ENCODE assay signal across 8 cellular contexts in the genomic region with DNA sequence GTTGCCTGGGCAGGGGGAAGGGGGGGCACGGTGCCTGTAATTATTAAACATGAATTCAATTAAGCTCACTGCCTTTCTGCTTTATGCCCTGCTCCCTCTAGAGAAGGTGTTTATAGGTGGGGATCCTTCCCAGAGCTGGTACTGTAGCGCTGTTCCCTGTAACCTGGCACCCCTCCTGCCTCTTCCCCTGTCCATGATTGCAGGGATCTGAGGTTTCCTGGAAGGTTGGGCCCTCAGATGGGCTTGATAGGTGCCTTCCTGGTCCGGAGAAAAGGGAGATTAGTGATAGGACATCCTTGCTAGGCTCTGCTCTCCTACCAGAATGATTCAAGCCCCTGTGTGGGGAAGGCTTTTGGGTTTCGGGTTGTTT. TPM values are rescaled to one million over a fixed set of nuclear protein-coding genes. Genes with fewer than 3 reads are reported as not detected.
DNase-seq lines count a peak whose midpoint lies in the region; ATAC-seq, FAIRE-seq and TF ChIP-seq lines count a peak whose summit lies in the region.

No MANE protein-coding gene starts in this region.

- H3K4me1 ChIP-seq in ES-I3 (ENCODE audit: insufficient read depth, low read length) = peaks cover 9% of the 10 kb centered on the region; the same call in 1 of the 2 replicates
- peaks cover 16% of the 10 kb centered on the region; the same call in 1 of the 2 replicates for H3K4me1 ChIP-seq in HUES64 (ENCODE audit: insufficient read depth, low read length)
- peaks cover 17% of the 10 kb centered on the region for H3K4me1 ChIP-seq in mucosa of descending colon (ENCODE audit: low read depth)

- DNase-seq in astrocyte of the cerebellum (ENCODE audit: low read depth) (no peak), mucosa of descending colon (peak in 1 of 3 donors; percentile 29), midbrain (lab: John Stamatoyannopoulos, UW) (no peak), D721Med (ENCODE audit: insufficient read length, low spot score) (no peak)

- peak overlapping the region; percentile 97 for H3K27ac ChIP-seq in HUES64 (ENCODE audit: low read depth, low read length)

- intact Hi-C loops in mucosa of descending colon (cut with DNase I, micrococcal nuclease) = no loop called here

- WGBS in HUES64 = 74% methylated on average over 3 of the region's 4 CpGs

- H3K9me3 ChIP-seq in ES-I3 (ENCODE audit: control insufficient read depth, insufficient read depth, low read length) (no peaks in the 10 kb centered on the region), HUES64 (ENCODE audit: insufficient read depth, low read depth, low read length) (no peaks in the 10 kb centered on the region), mucosa of descending colon (no peaks in the 10 kb centered on the region)

- H3K9ac ChIP-seq in ES-I3 (ENCODE audit: low read depth, low read length) = peak overlapping the region; percentile 76; the same call in 1 of the 2 replicates
- H3K9ac ChIP-seq in HUES64 (ENCODE audit: low read depth, low read length) = no peak overlapping the region

- peak; percentile 3 for ATAC-seq in mucosa of descending colon
- no peak for ATAC-seq in GM18870 (IDR thresholded peaks at IDR 0.05; ENCODE audit: unreplicated experiment)
- no peak for ATAC-seq in GM21367 (IDR thresholded peaks at IDR 0.05; ENCODE audit: unreplicated experiment)

- H3K4me3 ChIP-seq in HUES64 (ENCODE audit: low read length) (peak overlapping the region; percentile 83), astrocyte of the cerebellum (ENCODE audit: low read depth, low read length) (peak overlapping the region; percentile 57), mucosa of descending colon (no peak overlapping the region)

- H3K36me3 ChIP-seq in ES-I3 (ENCODE audit: insufficient read depth, low read length) = peaks cover 27% of the 10 kb centered on the region
- H3K36me3 ChIP-seq in HUES64 (ENCODE audit: insufficient read depth, low read length) = peaks cover 46% of the 10 kb centered on the region
- peaks cover 20% of the 10 kb centered on the region for H3K36me3 ChIP-seq in mucosa of descending colon (ENCODE audit: low read depth)

- no peaks in the 10 kb centered on the region for H3K27me3 ChIP-seq in HUES64 (ENCODE audit: insufficient read depth, low read length)

- in situ Hi-C loops in astrocyte of the cerebellum (cut with HindIII; ENCODE audit: low sequenced_read_pairs) = no loop called here

- TF ChIP-seq CTCF in astrocyte of the cerebellum (IDR thresholded peaks at IDR 0.05; ENCODE audit: low read depth, low read length, missing control alignments) (no peak), mucosa of descending colon (IDR thresholded peaks at IDR 0.05) (no peak), D721Med (IDR thresholded peaks at IDR 0.05; ENCODE audit: insufficient read depth, missing control alignments) (no peak)

- FAIRE-seq in D721Med (lab: Jason Lieb, UNC) = no peak

RNA-seq across cellular contexts. Expression of a gene that starts 2.1 kb away (rescaled TPM):
- polyA plus RNA-seq in HUES64 (2013, experiment 1 of 2) = 11.5 TPM
- 12.2 TPM for polyA plus RNA-seq in HUES64 (2013, experiment 2 of 2)
- 10 to 100 TPM; 14.1 to 29.8 (median 16.4) TPM for total RNA-seq in mucosa of descending colon

RNA-seq across cellular contexts. Expression of a gene that starts 20.9 kb away (rescaled TPM):
- polyA plus RNA-seq in HUES64 (2013, experiment 1 of 2) = 274 TPM
- polyA plus RNA-seq in HUES64 (2013, experiment 2 of 2) = 233 TPM
- 100 to 1,000 TPM; 256 to 305 (median 267) TPM for total RNA-seq in mucosa of descending colon

RNA-seq across cellular contexts. Expression of a gene that starts 26.1 kb away (rescaled TPM):
- polyA plus RNA-seq in HUES64 (2013, experiment 1 of 2) = 9.1 TPM
- 8.7 TPM for polyA plus RNA-seq in HUES64 (2013, experiment 2 of 2)
- 100 to 1,000 TPM in 1 of 3 donors, 10 to 100 TPM in 2; 31.1 to 105 (median 72.0) TPM for total RNA-seq in mucosa of descending colon

RNA-seq across cellular contexts. Expression of a gene that starts 26.2 kb away (rescaled TPM):
- 108 TPM for polyA plus RNA-seq in HUES64 (2013, experiment 1 of 2)
- 107 TPM for polyA plus RNA-seq in HUES64 (2013, experiment 2 of 2)
- 100 to 1,000 TPM in 1 of 3 donors, 10 to 100 TPM in 2; 87.8 to 126 (median 90.1) TPM for total RNA-seq in mucosa of descending colon

RNA-seq across cellular contexts. Expression of a gene that starts 36.2 kb away (rescaled TPM):
- 318 TPM for polyA plus RNA-seq in HUES64 (2013, experiment 1 of 2)
- polyA plus RNA-seq in HUES64 (2013, experiment 2 of 2) = 313 TPM
- 100 to 1,000 TPM; 160 to 223 (median 176) TPM for total RNA-seq in mucosa of descending colon
